8 cellular contexts compared by ENCODE assay signal in the genomic region with DNA sequence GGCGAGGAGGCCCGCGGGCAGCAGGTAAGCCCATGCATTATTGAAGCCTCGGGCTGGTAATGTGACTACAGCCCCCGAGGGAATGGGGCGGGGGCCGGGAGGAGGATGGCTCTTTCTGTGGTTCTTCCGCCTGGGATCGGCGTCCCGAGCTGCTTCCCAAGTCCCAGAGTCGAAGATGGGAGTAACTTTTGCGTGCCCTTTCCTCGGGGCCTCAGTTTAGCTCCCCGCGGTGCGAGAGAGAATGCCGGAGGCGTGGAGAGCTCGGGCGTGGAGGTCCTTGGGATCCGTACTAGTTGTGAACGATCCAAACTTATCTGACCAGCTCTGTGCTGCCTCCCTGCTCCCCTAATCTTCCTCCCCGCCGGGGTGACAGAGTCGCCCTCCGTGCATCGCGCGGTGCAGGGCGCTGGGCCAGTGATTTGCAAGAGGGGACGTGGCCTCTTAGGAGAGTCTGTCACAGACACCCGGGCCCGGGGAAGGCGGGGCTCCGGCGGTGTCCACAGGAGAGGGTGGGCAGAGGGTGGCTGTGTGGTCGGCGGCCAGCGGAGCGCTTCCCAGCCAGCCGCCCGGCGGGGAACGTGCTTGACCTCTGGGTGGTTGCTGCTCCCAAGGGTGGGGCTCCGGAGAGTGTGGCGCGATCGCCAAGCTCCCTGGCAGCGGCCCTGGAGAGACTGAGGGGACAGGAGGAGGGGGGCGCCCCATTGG. TPM values are rescaled to one million over a fixed set of nuclear protein-coding genes. Genes with fewer than 3 reads are reported as not detected.
DNase-seq lines count a peak whose midpoint lies in the region; ATAC-seq, FAIRE-seq and TF ChIP-seq lines count a peak whose summit lies in the region.

No MANE protein-coding gene starts in this region.

- CTCF ChIA-PET in CD8-positive, alpha-beta memory T cell (lab: Charles Lee): interaction anchor here (0.6 to 1.3 kb wide), 4 partner anchors 8 to 202 kb away, joined by 3 to 4 read pairs (median 3); no protein-coding TSS in a partner anchor
- CTCF ChIA-PET in H1 (lab: Charles Lee; ENCODE audit: partially characterized antibody): interaction anchor here (0.7 to 2.3 kb wide), 10 partner anchors 17 to 197 kb away, joined by 3 to 9 read pairs (median 4); no protein-coding TSS in a partner anchor

- H3K4me1 Mint-ChIP-seq in CD8-positive, alpha-beta memory T cell: peaks cover 29 to 47% (median 36%) of the 10 kb centered on the region in 3 donors
- peaks cover 6 to 22% of the 10 kb centered on the region in 2 donors for H3K4me1 Mint-ChIP-seq in stimulated activated naive B cell treated with anti-CD40 and anti-IgM and Interleukin-4, amounts not matched to agents 10 μg/mL and 1 μg/mL and 100 μg/mL, for 72 hours

- peaks cover 16% of the 10 kb centered on the region for H3K4me1 ChIP-seq in CD8-positive, alpha-beta memory T cell (ENCODE audit: insufficient read depth, low read length)
- peaks cover 0 to 5% (median 2%) of the 10 kb centered on the region in 4 experiments; a peak in 2 of 7 replicates for H3K4me1 ChIP-seq in H1 (replicated peaks in 1 of 4; ENCODE audit: control insufficient read depth in 3 of 4, insufficient read depth in 4 of 4, low read length in 3 of 4)

- WGBS in H1 (ENCODE audit: extremely low coverage in 1 of 2, insufficient coverage in 1 of 2, insufficient read length in 1 of 2, insufficient replicate concordance in 2 of 2, low coverage in 1 of 2, low lambda C conversion rate in 2 of 2, missing lambda C conversion rate in 1 of 2), 2 experiments: 2% methylated on average over 46 of the region's 51 CpGs; no CpG with 5 or more reads in 1 of the 2 experiments

- TF ChIP-seq EP300 in H1 (IDR thresholded peaks at IDR 0.05; ENCODE audit: borderline replicate concordance in 1 of 2, low read depth in 2 of 2, low read length in 2 of 2): no peak

- peak overlapping the region; percentile 51 to 84 (median 78) for H3K9ac ChIP-seq in H1 (replicated peaks in 1 of 4; ENCODE audit: extremely low read depth in 1 of 4, low read depth in 3 of 4, low read length in 3 of 4)

- TF ChIP-seq POLR2A in H1 (IDR thresholded peaks at IDR 0.05; ENCODE audit: control extremely low read depth in 1 of 2, low read depth in 2 of 2, low read length in 2 of 2): no peak

- H3K27me3 Mint-ChIP-seq in CD8-positive, alpha-beta memory T cell: no peaks in the 10 kb centered on the region
- H3K27me3 Mint-ChIP-seq in stimulated activated naive B cell treated with anti-CD40 and anti-IgM and Interleukin-4, amounts not matched to agents 10 μg/mL and 1 μg/mL and 100 μg/mL, for 72 hours: peaks cover 14 to 19% of the 10 kb centered on the region in 2 donors

- H3K23ac ChIP-seq in H1 (ENCODE audit: insufficient read length): no peak overlapping the region

- peak overlapping the region; percentile 80 to 82 for H3K4me2 ChIP-seq in H1 (ENCODE audit: insufficient read depth in 1 of 2, low read depth in 2 of 2, low read length in 2 of 2)

- H2BK12ac ChIP-seq in H1 (ENCODE audit: low read depth, low read length): peak overlapping the region; percentile 40; the same call in 1 of the 2 replicates

- H3K14ac ChIP-seq in H1 (ENCODE audit: insufficient read length): no peak overlapping the region

- peak overlapping the region; percentile 90 for H3K4me3 ChIP-seq in CD8-positive, alpha-beta memory T cell (ENCODE audit: low read length)
- H3K4me3 ChIP-seq in H1 (ENCODE audit: extremely low read depth in 1 of 4, insufficient read depth in 2 of 4, low read depth in 3 of 4, low read length in 4 of 4): peak overlapping the region; percentile 83 to 87 (median 85)

- peak overlapping the region; percentile 91 to 99 (median 97) for H3K4me3 Mint-ChIP-seq in CD8-positive, alpha-beta memory T cell
- H3K4me3 Mint-ChIP-seq in stimulated activated naive B cell treated with anti-CD40 and anti-IgM and Interleukin-4, amounts not matched to agents 10 μg/mL and 1 μg/mL and 100 μg/mL, for 72 hours: peak overlapping the region; percentile 96 to 97

- H3K4ac ChIP-seq in H1 (replicated peaks; ENCODE audit: insufficient read length, low read depth, low read length): no peak overlapping the region

- H2AFZ ChIP-seq in H1 (ENCODE audit: low read length): no peak overlapping the region

- TF ChIP-seq RAD21 in H1 (IDR thresholded peaks at IDR 0.05 in 1 of 2, conservative IDR thresholded peaks at IDR 0.05 in 1 of 2; ENCODE audit: low read depth in 2 of 2, low read length in 2 of 2): no peak

- no peak overlapping the region for H2BK5ac ChIP-seq in H1 (ENCODE audit: low read depth, low read length)

- no peaks in the 10 kb centered on the region for H3K9me3 Mint-ChIP-seq in CD8-positive, alpha-beta memory T cell
- H3K9me3 Mint-ChIP-seq in stimulated activated naive B cell treated with anti-CD40 and anti-IgM and Interleukin-4, amounts not matched to agents 10 μg/mL and 1 μg/mL and 100 μg/mL, for 72 hours: no peaks in the 10 kb centered on the region

- H3K27ac ChIP-seq in CD8-positive, alpha-beta memory T cell (ENCODE audit: low read depth, low read length): peak overlapping the region; percentile 38
- H3K27ac ChIP-seq in H1 (ENCODE audit: low read depth, low read length): no peak overlapping the region

- peaks cover 0 to under 1% of the 10 kb centered on the region in 2 experiments for H4K20me1 ChIP-seq in H1 (replicated peaks in 1 of 2; ENCODE audit: control insufficient read depth in 1 of 2, insufficient read depth in 2 of 2, low read length in 2 of 2)

- H2AK5ac ChIP-seq in H1 (ENCODE audit: low read depth, low read length): no peak overlapping the region

- H3K36me3 ChIP-seq in CD8-positive, alpha-beta memory T cell (ENCODE audit: insufficient read depth, low read length): no peaks in the 10 kb centered on the region
- no peaks in the 10 kb centered on the region; a peak in 1 of 8 replicates for H3K36me3 ChIP-seq in H1 (ENCODE audit: control insufficient read depth in 2 of 4, insufficient read depth in 4 of 4, low read length in 3 of 4)

- peaks cover 15% of the 10 kb centered on the region for H3K23me2 ChIP-seq in H1 (ENCODE audit: low read depth, low read length)

- H3K27me3 ChIP-seq in CD8-positive, alpha-beta memory T cell (ENCODE audit: insufficient read depth, low read length, poor library complexity, severe bottlenecking): no peaks in the 10 kb centered on the region
- no peaks in the 10 kb centered on the region; a peak in 1 of 7 replicates for H3K27me3 ChIP-seq in H1 (replicated peaks in 1 of 4; ENCODE audit: control insufficient read depth in 3 of 4, extremely low read depth in 1 of 4, insufficient read depth in 3 of 4, low read length in 3 of 4)

- TF ChIP-seq CTCF in H1 (IDR thresholded peaks at IDR 0.05; ENCODE audit: control extremely low read depth in 1 of 3, insufficient read depth in 1 of 3, low read depth in 1 of 3, low read length in 3 of 3): no peak

- H3K18ac ChIP-seq in H1 (ENCODE audit: extremely low read depth, low read length): peak overlapping the region; percentile 64

- peaks cover 0 to 22% of the 10 kb centered on the region in 2 experiments; a peak in 3 of 4 replicates for H3K79me2 ChIP-seq in H1 (ENCODE audit: control insufficient read depth in 1 of 2, insufficient read depth in 2 of 2, low read length in 2 of 2)

- ATAC-seq in GM21515 (IDR thresholded peaks at IDR 0.05; ENCODE audit: unreplicated experiment): peak; percentile 29
- ATAC-seq in stimulated activated naive B cell treated with anti-CD40 and anti-IgM and Interleukin-4, amounts not matched to agents 10 μg/mL and 1 μg/mL and 100 μg/mL, for 72 hours (replicated peaks): peak; percentile 64 to 65
- ATAC-seq in HG03196 (IDR thresholded peaks at IDR 0.05; ENCODE audit: unreplicated experiment): no peak

- H3K27ac Mint-ChIP-seq in CD8-positive, alpha-beta memory T cell: peak overlapping the region in 7 of 8 donors; percentile 70 to 94 (median 85)
- H3K27ac Mint-ChIP-seq in stimulated activated naive B cell treated with anti-CD40 and anti-IgM and Interleukin-4, amounts not matched to agents 10 μg/mL and 1 μg/mL and 100 μg/mL, for 72 hours: peak overlapping the region; percentile 87

- no peak for FAIRE-seq in H1 (lab: Jason Lieb, UNC)

- POLR2A ChIA-PET in CD8-positive, alpha-beta memory T cell (lab: Charles Lee): no interaction called here
- POLR2A ChIA-PET in H1 (lab: Charles Lee; ENCODE audit: partially characterized antibody): interaction anchor here (0.6 to 1.9 kb wide), 13 partner anchors 10 to 1449 kb away, joined by 3 to 11 read pairs (median 4); a partner anchor contains a TSS

- H3K9me3 ChIP-seq in CD8-positive, alpha-beta memory T cell (ENCODE audit: low read length): no peaks in the 10 kb centered on the region
- H3K9me3 ChIP-seq in H1 (ENCODE audit: insufficient read depth in 2 of 2, low read depth in 1 of 2, low read length in 1 of 2): no peaks in the 10 kb centered on the region

- peaks cover 0 to 10% (median 1%) of the 10 kb centered on the region in 3 donors for H3K36me3 Mint-ChIP-seq in CD8-positive, alpha-beta memory T cell
- H3K36me3 Mint-ChIP-seq in stimulated activated naive B cell treated with anti-CD40 and anti-IgM and Interleukin-4, amounts not matched to agents 10 μg/mL and 1 μg/mL and 100 μg/mL, for 72 hours: peaks cover 0 to 4% of the 10 kb centered on the region in 2 donors

- H3K79me1 ChIP-seq in H1 (ENCODE audit: low read depth, low read length): no peaks in the 10 kb centered on the region; the same call in 1 of the 2 replicates

- H4K8ac ChIP-seq in H1 (ENCODE audit: extremely low read depth, insufficient read depth, low read length): peak overlapping the region; percentile 23; the same call in 1 of the 2 replicates

- H2BK120ac ChIP-seq in H1 (replicated peaks; ENCODE audit: low read depth, low read length): no peak overlapping the region

- H2BK20ac ChIP-seq in H1 (ENCODE audit: low read length): no peak overlapping the region

- peak; percentile 19 to 60 (median 29) for DNase-seq in CD8-positive, alpha-beta memory T cell
- DNase-seq in LoVo (ENCODE audit: low spot score) (peak; percentile 41), H1 (ENCODE audit: low read depth in 1 of 2, low spot score in 2 of 2) (peak in 1 of 2 experiments; percentile 69), lung microvascular endothelial cell (ENCODE audit: low read depth in 2 of 2) (peak; percentile 59 to 69)
- DNase-seq in activated CD4-positive, alpha-beta T cell treated with anti-CD3 and anti-CD28 coated beads, Interleukin-2, amount 50 U/mL, for 48 hours: peak; percentile 46 to 52
- DNase-seq in stimulated activated naive B cell treated with anti-CD40 and anti-IgM and Interleukin-4, amounts not matched to agents 10 μg/mL and 1 μg/mL and 100 μg/mL, for 72 hours: peak; percentile 15

- H2BK15ac ChIP-seq in H1 (ENCODE audit: low read length): peak overlapping the region; percentile 31; the same call in 1 of the 2 replicates

- no peak overlapping the region for H4K91ac ChIP-seq in H1 (replicated peaks; ENCODE audit: insufficient read length, low read length)

- H4K5ac ChIP-seq in H1 (ENCODE audit: insufficient read length, low read depth, low read length): no peak overlapping the region

- no peak overlapping the region for H3K56ac ChIP-seq in H1 (replicated peaks; ENCODE audit: insufficient read length, low read depth, low read length)

RNA-seq across cellular contexts. Expression of a gene that starts 0.8 kb away (rescaled TPM):
- total RNA-seq in CD8-positive, alpha-beta memory T cell: 10 to 100 TPM; 42.7 to 42.8 TPM
- 96.8 TPM for polyA plus RNA-seq in CD8-positive, alpha-beta memory T cell
- 91.2 and 112 TPM in 2 replicates for total RNA-seq in H1 (2021; fragmentation: NEBNext Ultra II Directional; extraction: Animal tissue kit (Norgen Biotek cat#: 25700))
- 21.8 and 25.0 TPM in 2 replicates for polyA plus RNA-seq in H1 (2011; rRNA removed)
- polyA plus RNA-seq in H1 (2011; cell fraction: cytosol; rRNA removed): 30.4 TPM
- polyA plus RNA-seq in H1 (2011; cell fraction: nucleus; rRNA removed): 45.8 TPM
- polyA plus RNA-seq in H1 (2012, experiment 1 of 2): 34.7 to 45.5 TPM (median 41.2 TPM) in 4 replicates
- polyA plus RNA-seq in H1 (2012, experiment 2 of 2): 1.9 TPM
- 37.2 TPM for polyA plus RNA-seq in H1 (2013, experiment 1 of 2)
- polyA plus RNA-seq in H1 (2013, experiment 2 of 2): 37.2 TPM
- 85.4 and 136 TPM in 2 replicates for polyA minus RNA-seq in H1 (2011; rRNA and poly(A)+ RNA removed)
- 81.0 TPM for polyA minus RNA-seq in H1 (2011; cell fraction: cytosol; rRNA and poly(A)+ RNA removed)
- polyA minus RNA-seq in H1 (2011; cell fraction: nucleus; rRNA and poly(A)+ RNA removed): 206 TPM
- total RNA-seq in lung microvascular endothelial cell: 414 and 470 TPM in 2 replicates
